8 cellular contexts compared by ENCODE assay signal in the genomic region with DNA sequence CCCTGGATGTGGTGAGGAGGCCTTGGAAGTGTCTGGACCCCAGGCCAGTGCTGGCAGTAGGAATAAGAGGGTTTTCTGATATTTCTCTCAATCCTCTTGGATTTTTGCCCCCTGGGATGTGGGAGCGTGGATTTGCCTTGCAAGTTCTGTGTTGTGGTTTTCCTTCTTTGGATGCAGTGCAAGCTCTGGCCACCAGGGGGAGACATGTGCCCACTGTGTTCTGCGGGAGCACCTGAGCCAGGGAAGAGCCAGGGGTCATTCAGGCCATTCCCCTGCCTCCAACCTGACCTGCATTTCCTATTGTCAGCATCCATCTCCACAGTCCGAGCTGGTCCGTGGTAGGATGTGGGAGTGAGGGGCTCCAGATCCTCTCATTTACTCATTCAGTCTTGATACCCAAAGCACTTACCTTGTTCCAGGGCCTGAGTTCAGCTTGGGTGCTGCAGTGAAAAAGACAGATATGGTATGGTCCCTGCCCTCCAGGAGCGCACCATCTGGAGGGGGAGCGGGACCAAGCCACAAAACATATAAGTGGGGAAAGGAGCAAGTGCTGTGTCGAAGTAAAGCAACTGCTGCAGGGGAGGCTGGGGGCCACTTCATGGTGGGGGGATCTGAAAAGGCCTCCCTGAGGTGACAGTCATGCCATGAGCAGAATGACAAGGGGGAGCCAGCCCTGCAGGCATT.
A peak's percentile ranks its signal among the peaks of the same experiment; 100 is the strongest.
DNase-seq lines count a peak whose midpoint lies in the region; ATAC-seq, FAIRE-seq and TF ChIP-seq lines count a peak whose summit lies in the region.
"Not testable (repeated sequence)": the region's sequence is repeated elsewhere in the genome, so short reads cannot be mapped to it uniquely, and the experiment has no call there.

No MANE protein-coding gene starts in this region.

- 69 to 77% (median 70%) methylated on average over 4 to 5 of the region's 7 CpGs for WGBS in ovary, 3 donors

- not testable (repeated sequence) for TF ChIP-seq POLR2A in ovary (IDR thresholded peaks at IDR 0.05)

- not testable (repeated sequence) for H3K9me3 Mint-ChIP-seq in activated naive CD4-positive, alpha-beta T cell treated with anti-CD3 and anti-CD28 coated beads, Interleukin-2, amount 50 U/mL, for 72 hours

- not testable (repeated sequence) for H3K9me3 ChIP-seq in keratinocyte (ENCODE audit: control insufficient read depth, low read depth, low read length); ovary

- not testable (repeated sequence) for H2AFZ ChIP-seq in keratinocyte (ENCODE audit: control insufficient read depth, low read length)

- H3K4me1 ChIP-seq in keratinocyte (ENCODE audit: control insufficient read depth, extremely low read depth, insufficient read depth, low read length); ovary (ENCODE audit: insufficient read depth): not testable (repeated sequence)

- not testable (repeated sequence) for TF ChIP-seq EP300 in ovary (IDR thresholded peaks at IDR 0.05)

- not testable (repeated sequence) for TF ChIP-seq CTCF in keratinocyte (optimal IDR thresholded peaks at IDR 0.05 in 1 of 3, IDR thresholded peaks at IDR 0.05 in 1 of 3, conservative IDR thresholded peaks at IDR 0.05 in 1 of 3; ENCODE audit: extremely low read depth in 1 of 3, insufficient read depth in 2 of 3, low read length in 3 of 3); ovary (IDR thresholded peaks at IDR 0.05)

- ATAC-seq in SK-N-SH treated with all-trans-retinoic acid at 6 μM for 48 hours = peak; percentile 63
- peak; percentile 54 to 60 for ATAC-seq in activated naive CD4-positive, alpha-beta T cell treated with anti-CD3 and anti-CD28 coated beads, Interleukin-2, amount 50 U/mL, for 72 hours
- ATAC-seq in esophagus mucosa = peak; percentile 55

- not testable (repeated sequence) for H3K9me1 ChIP-seq in keratinocyte (ENCODE audit: control insufficient read depth, extremely low read depth, insufficient read depth, low read length)

- H3K36me3 Mint-ChIP-seq in activated naive CD4-positive, alpha-beta T cell treated with anti-CD3 and anti-CD28 coated beads, Interleukin-2, amount 50 U/mL, for 72 hours = not testable (repeated sequence)

- H3K36me3 ChIP-seq in keratinocyte (ENCODE audit: control insufficient read depth in 2 of 2, extremely low read depth in 1 of 2, insufficient read depth in 2 of 2, low read length in 2 of 2); ovary: not testable (repeated sequence)

- DNase-seq in ELR (ENCODE audit: low read depth) (peak; percentile 0), LHCN-M2 (ENCODE audit: low read depth) (peak; percentile 0), ovary (peak in 4 of 5 donors; percentile 5 to 22 (median 11))
- not testable (repeated sequence) for DNase-seq in activated naive CD4-positive, alpha-beta T cell treated with anti-CD3 and anti-CD28 coated beads, Interleukin-2, amount 50 U/mL, for 72 hours (ENCODE audit: low spot score in 2 of 2); keratinocyte (ENCODE audit: low read depth, low spot score); urothelium cell line (ENCODE audit: low spot score)

- H3K4me3 ChIP-seq in keratinocyte (ENCODE audit: control insufficient read depth in 2 of 3, extremely low read depth in 1 of 3, insufficient read depth in 2 of 3, low read depth in 1 of 3, low read length in 3 of 3); ovary: not testable (repeated sequence)

- H3K27me3 ChIP-seq in keratinocyte (ENCODE audit: control insufficient read depth, extremely low read depth, insufficient read depth, low read length); ovary: not testable (repeated sequence)

- H4K20me1 ChIP-seq in keratinocyte (ENCODE audit: control insufficient read depth, extremely low read depth, insufficient read depth, low read length) = not testable (repeated sequence)

- peak; percentile 84 for FAIRE-seq in keratinocyte (lab: Jason Lieb, UNC)
- FAIRE-seq in urothelium cell line (lab: Jason Lieb, UNC) = peak; percentile 92

- H3K79me2 ChIP-seq in keratinocyte (ENCODE audit: control insufficient read depth, insufficient read depth, low read length) = not testable (repeated sequence)

- not testable (repeated sequence) for H3K9ac ChIP-seq in keratinocyte (ENCODE audit: control insufficient read depth, extremely low read depth, insufficient read depth, low read length)

- H3K4me2 ChIP-seq in keratinocyte (ENCODE audit: control insufficient read depth, extremely low read depth, insufficient read depth, low read depth, low read length) = not testable (repeated sequence)

- H3K27ac Mint-ChIP-seq in activated naive CD4-positive, alpha-beta T cell treated with anti-CD3 and anti-CD28 coated beads, Interleukin-2, amount 50 U/mL, for 72 hours = not testable (repeated sequence)

- intact Hi-C loops in ovary (cut with DNase I) = not testable (repeated sequence)

- H3K27ac ChIP-seq in keratinocyte (ENCODE audit: control insufficient read depth, insufficient read depth, low read length); ovary: not testable (repeated sequence)

- dilution Hi-C loops in keratinocyte (cut with MboI; ENCODE audit: extremely low pct_ligation_motif_present, low sequenced_read_pairs) = not testable (repeated sequence)
